ENCODE assay signal across 25 cellular contexts in the genomic region with DNA sequence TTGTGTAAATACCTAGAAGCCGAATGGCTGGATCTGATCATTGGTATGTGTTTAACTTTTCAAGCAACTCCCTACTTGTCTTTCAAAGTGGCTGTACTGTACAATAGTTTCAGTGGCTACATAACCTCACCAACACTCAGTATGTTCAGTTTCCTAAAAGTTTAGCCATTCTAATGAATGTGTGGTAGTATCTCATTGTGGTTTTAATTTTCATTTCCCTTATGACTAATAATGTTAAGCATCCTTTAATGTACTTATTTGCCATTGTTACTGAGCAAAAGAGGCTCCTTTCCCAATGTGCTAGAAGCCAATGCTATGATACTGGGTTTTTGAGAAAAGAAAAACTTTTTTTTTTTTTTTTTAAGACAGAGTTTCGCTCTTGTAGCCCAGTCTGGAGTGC. TPM values are rescaled to one million over a fixed set of nuclear protein-coding genes. Genes with fewer than 3 reads are reported as not detected.
A peak's percentile ranks its signal among the peaks of the same experiment; 100 is the strongest.
DNase-seq lines count a peak whose midpoint lies in the region; ATAC-seq and TF ChIP-seq lines count a peak whose summit lies in the region.
"Had no signal": no experiment of that assay in that cellular context is flagged by ENCODE, and none has a peak within 500 bp of the region (broad histone marks: within the 10 kb centered on the region; RNA-seq: fewer than 3 reads in every experiment).

No MANE protein-coding gene starts in this region.

- H3K4me3 ChIP-seq in fibroblast of villous mesenchyme (ENCODE audit: low read depth, low read length) = no peak overlapping the region
- H3K4me3 ChIP-seq: esophagus squamous epithelium, HAP-1, SJCRH30, transverse colon had no signal

- DNase-seq in amniotic epithelial cell (ENCODE audit: low read depth) (peak; percentile 20), fibroblast of villous mesenchyme (ENCODE audit: low read depth) (peak; percentile 7), dedifferentiated amniotic fluid mesenchymal stem cell (ENCODE audit: extremely low spot score) (no peak), DMS 273 (lab: John Stamatoyannopoulos, UW; ENCODE audit: unreplicated experiment) (no peak)
- no peak for DNase-seq in activated CD4-positive, CD25-positive, alpha-beta regulatory T cell treated with anti-CD3 and anti-CD28 coated beads, Interleukin-2, amount 50 U/mL, for 72 hours
- DNase-seq in activated CD4-positive, alpha-beta T cell treated with anti-CD3 and anti-CD28 coated beads, Interleukin-2, amount 50 U/mL, for 4 hours = no peak
- DNase-seq: activated CD4-positive, alpha-beta T cell treated with anti-CD3 and anti-CD28 coated beads, Interleukin-2, amount 10 ng/mL, durations not matched to agents 24 days and 14 days; activated naive CD4-positive, alpha-beta T cell treated with anti-CD3 and anti-CD28 coated beads for 36 hours; activated T-cell treated with anti-CD3 and anti-CD28 coated beads for 4 hours; Caco-2; esophagus squamous epithelium; GF-D8; hypothalamus; midbrain; MV-4-11; NCI-H2081 treated with DMSO at 0.1 percent for 48 hours; NCI-H524 treated with DMSO at 0.1 percent for 48 hours; SJCRH30; transverse colon had no signal

- TF ChIP-seq CTCF in fibroblast of villous mesenchyme (IDR thresholded peaks at IDR 0.05; ENCODE audit: insufficient read depth, low read depth, low read length) = no peak

- ATAC-seq in GM18867 (IDR thresholded peaks at IDR 0.05; ENCODE audit: unreplicated experiment) (peak; percentile 48), HG03565 (IDR thresholded peaks at IDR 0.05; ENCODE audit: unreplicated experiment) (peak; percentile 47)
- ATAC-seq: stimulated activated memory B cell treated with anti-CD40 and anti-IgM and Interleukin-4, amounts not matched to agents 10 μg/mL and 1 μg/mL and 100 μg/mL, for 72 hours had no signal

RNA-seq across cellular contexts. Expression of a gene that starts 27.8 kb away (rescaled TPM):
- total RNA-seq in fibroblast of villous mesenchyme = not detected in 2 replicates
- total RNA-seq: activated CD4-positive, alpha-beta T cell treated with anti-CD3 and anti-CD28 coated beads, Interleukin-2, amount 10 ng/mL, durations not matched to agents 24 days and 14 days; activated naive CD4-positive, alpha-beta T cell treated with anti-CD3 and anti-CD28 coated beads for 36 hours; B cell; esophagus squamous epithelium; pulmonary artery endothelial cell; SJCRH30 had no signal

Comparison
In these comparisons a context has a peak if more than half of its experiments do, and no peak if none do; other contexts are left out.
1. DNase-seq: peak in amniotic epithelial cell (single experiment) and fibroblast of villous mesenchyme (single experiment); none in dedifferentiated amniotic fluid mesenchymal stem cell (single experiment), DMS 273 (single experiment), activated CD4-positive, CD25-positive, alpha-beta regulatory T cell treated with anti-CD3 and anti-CD28 coated beads, Interleukin-2, amount 50 U/mL, for 72 hours (single experiment) and activated CD4-positive, alpha-beta T cell treated with anti-CD3 and anti-CD28 coated beads, Interleukin-2, amount 50 U/mL, for 4 hours (0 of 2).